In the genomic region with DNA sequence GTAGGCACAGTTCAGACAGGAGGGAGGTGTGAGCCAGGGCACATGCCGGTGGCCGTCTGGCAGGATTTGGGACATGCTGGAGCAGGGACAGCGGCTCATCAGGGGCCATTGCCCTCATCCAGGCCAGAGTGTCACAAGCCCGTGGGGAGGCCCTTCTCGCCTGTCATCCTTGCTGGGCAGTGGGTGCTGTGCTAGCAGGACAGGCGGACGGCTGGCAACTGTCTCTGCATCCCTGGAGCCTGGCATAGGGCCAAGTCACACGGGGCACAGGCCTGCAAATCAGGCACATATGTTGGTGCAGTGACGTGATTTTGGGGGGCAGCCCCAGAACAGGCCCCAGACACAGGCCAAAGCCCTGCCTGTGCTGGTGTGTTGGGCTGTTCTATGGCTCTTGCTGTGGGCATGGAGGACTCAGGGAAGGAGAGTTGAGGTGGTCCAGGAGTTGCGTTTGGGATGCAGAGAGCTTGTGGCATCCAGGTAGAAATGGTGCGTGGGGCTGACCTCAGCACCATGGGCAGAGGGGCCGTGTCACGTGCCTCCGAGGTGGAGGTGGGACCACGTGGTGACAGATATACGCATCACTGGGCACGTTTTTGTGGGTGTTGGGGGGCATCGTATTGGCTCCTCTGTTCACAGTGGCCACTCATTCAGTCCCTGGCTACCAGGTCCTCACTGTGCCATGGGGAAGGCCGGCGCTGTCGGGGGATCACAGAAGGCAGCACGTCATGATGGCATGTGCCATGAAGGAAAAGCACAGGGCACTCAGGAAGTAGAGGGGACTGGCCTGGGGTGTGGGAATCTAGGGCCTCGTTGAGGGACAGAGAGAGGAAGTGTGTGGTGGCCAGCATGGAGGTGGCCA, we compare ENCODE assay signal across 21 cellular contexts. TPM values are rescaled to one million over a fixed set of nuclear protein-coding genes. Genes with fewer than 3 reads are reported as not detected.
DNase-seq lines count a peak whose midpoint lies in the region; ATAC-seq and TF ChIP-seq lines count a peak whose summit lies in the region.
"Had no signal": no experiment of that assay in that cellular context is flagged by ENCODE, and none has a peak within 500 bp of the region (broad histone marks: within the 10 kb centered on the region; RNA-seq: fewer than 3 reads in every experiment).

No MANE protein-coding gene starts in this region.

- H3K27ac Mint-ChIP-seq in activated naive CD4-positive, alpha-beta T cell treated with anti-CD3 and anti-CD28 coated beads, Interleukin-2, amount 10 ng/mL, durations not matched to agents 7 days and 5 days = peak overlapping the region; percentile 72
- H3K27ac Mint-ChIP-seq in brain (peak overlapping the region in 4 of 5 experiments; percentile 42 to 85 (median 73)), nephron progenitor cell (peak overlapping the region; percentile 9)
- H3K27ac Mint-ChIP-seq: activated T-helper 2 cell treated with anti-CD3 and anti-CD28 coated beads, Interferon-gamma antibody, Interleukin-2, Interleukin-4, amounts not matched to agents 10 μg/mL and 5 μg/mL and 100 μg/mL, durations not matched to agents 14 hours and 24 hours and 36 hours; nephron; stimulated activated naive CD8-positive, alpha-beta T cell treated with anti-CD3 and anti-CD28 coated beads, Interleukin-15, Interleukin-2, amounts not matched to agents 100 ng/mL and 50 ng/mL, for 24 hours had no signal

- DNase-seq in activated naive CD4-positive, alpha-beta T cell treated with anti-CD3 and anti-CD28 coated beads, Interleukin-2, amount 10 ng/mL, durations not matched to agents 7 days and 5 days = no peak
- no peak for DNase-seq in activated naive CD4-positive, alpha-beta T cell treated with Interleukin-2 at 50 U/mL for 16 hours
- peak; percentile 22 for DNase-seq in GM20000 (ENCODE audit: low spot score)
- no peak for DNase-seq in nephron progenitor cell
- no peak for DNase-seq in NCI-H748 (lab: John Stamatoyannopoulos, UW; ENCODE audit: unreplicated experiment)
- DNase-seq: activated CD4-positive, alpha-beta T cell treated with anti-CD3 and anti-CD28 coated beads, Interleukin-2, amount 50 U/mL, for 1 hour; DMS79 treated with DMSO at 0.1 percent for 48 hours; Karpas-422; NCI-H1694 treated with DMSO at 0.1 percent for 48 hours; NCI-H524 treated with DMSO at 0.1 percent for 48 hours; Peyer's patch; spleen; stimulated activated CD4-positive, alpha-beta T cell treated with anti-CD3 and anti-CD28 coated beads, Interleukin-4, amount 100 ng/mL, for 1 hour had no signal

- H3K36me3 Mint-ChIP-seq in activated naive CD4-positive, alpha-beta T cell treated with anti-CD3 and anti-CD28 coated beads, Interleukin-2, amount 10 ng/mL, durations not matched to agents 7 days and 5 days = peaks cover 41% of the 10 kb centered on the region
- H3K36me3 Mint-ChIP-seq in brain = peaks cover 56% of the 10 kb centered on the region
- H3K36me3 Mint-ChIP-seq in nephron progenitor cell (ENCODE audit: low read depth) = peaks cover 43% of the 10 kb centered on the region

- ATAC-seq in HG02973 (IDR thresholded peaks at IDR 0.05; ENCODE audit: unreplicated experiment) (no peak), GM18909 (IDR thresholded peaks at IDR 0.05; ENCODE audit: poor library complexity, unreplicated experiment) (no peak)
- ATAC-seq: right cardiac atrium had no signal

- no peak for TF ChIP-seq CTCF in GM20000 (IDR thresholded peaks at IDR 0.05; ENCODE audit: extremely low read depth, missing control alignments)
- no peak for TF ChIP-seq CTCF in brain (conservative IDR thresholded peaks at IDR 0.05)
- TF ChIP-seq CTCF in nephron progenitor cell (IDR thresholded peaks at IDR 0.05) = no peak

- CTCF ChIA-PET in activated naive CD4-positive, alpha-beta T cell treated with anti-CD3 and anti-CD28 coated beads, Interleukin-2, amount 10 ng/mL, durations not matched to agents 7 days and 5 days (lab: Charles Lee) = interaction anchor here (1.2 kb wide), 1 partner anchor 8 kb away, joined by 3 read pairs; no protein-coding TSS in a partner anchor

- no peak overlapping the region for H3K4me3 Mint-ChIP-seq in activated naive CD4-positive, alpha-beta T cell treated with anti-CD3 and anti-CD28 coated beads, Interleukin-2, amount 10 ng/mL, durations not matched to agents 7 days and 5 days
- H3K4me3 Mint-ChIP-seq in brain (no peak overlapping the region), nephron progenitor cell (no peak overlapping the region)
- H3K4me3 Mint-ChIP-seq: nephron; stimulated activated naive CD8-positive, alpha-beta T cell treated with anti-CD3 and anti-CD28 coated beads, Interleukin-15, Interleukin-2, amounts not matched to agents 100 ng/mL and 50 ng/mL, for 24 hours had no signal

- no peaks in the 10 kb centered on the region for H3K27me3 Mint-ChIP-seq in activated naive CD4-positive, alpha-beta T cell treated with anti-CD3 and anti-CD28 coated beads, Interleukin-2, amount 10 ng/mL, durations not matched to agents 7 days and 5 days
- H3K27me3 Mint-ChIP-seq in brain = no peaks in the 10 kb centered on the region
- H3K27me3 Mint-ChIP-seq in nephron progenitor cell (ENCODE audit: low read depth, poor library complexity) = no peaks in the 10 kb centered on the region
- H3K27me3 Mint-ChIP-seq: stimulated activated naive CD8-positive, alpha-beta T cell treated with anti-CD3 and anti-CD28 coated beads, Interleukin-15, Interleukin-2, amounts not matched to agents 100 ng/mL and 50 ng/mL, for 24 hours had no signal

- H3K4me1 Mint-ChIP-seq in activated naive CD4-positive, alpha-beta T cell treated with anti-CD3 and anti-CD28 coated beads, Interleukin-2, amount 10 ng/mL, durations not matched to agents 7 days and 5 days = no peaks in the 10 kb centered on the region
- H3K4me1 Mint-ChIP-seq in brain (peaks cover 10% of the 10 kb centered on the region), nephron progenitor cell (peaks cover 23% of the 10 kb centered on the region)

- H3K9me3 Mint-ChIP-seq in activated naive CD4-positive, alpha-beta T cell treated with anti-CD3 and anti-CD28 coated beads, Interleukin-2, amount 10 ng/mL, durations not matched to agents 7 days and 5 days = peaks cover 1% of the 10 kb centered on the region
- peaks cover 0 to 4% (median 0%) of the 10 kb centered on the region in 5 experiments for H3K9me3 Mint-ChIP-seq in brain
- H3K9me3 Mint-ChIP-seq in nephron progenitor cell = no peaks in the 10 kb centered on the region
- H3K9me3 Mint-ChIP-seq: activated T-helper 2 cell treated with anti-CD3 and anti-CD28 coated beads, Interferon-gamma antibody, Interleukin-2, Interleukin-4, amounts not matched to agents 10 μg/mL and 5 μg/mL and 100 μg/mL, durations not matched to agents 14 hours and 24 hours and 36 hours; nephron; stimulated activated naive CD8-positive, alpha-beta T cell treated with anti-CD3 and anti-CD28 coated beads, Interleukin-15, Interleukin-2, amounts not matched to agents 100 ng/mL and 50 ng/mL, for 24 hours had no signal

RNA-seq across cellular contexts. Expression of a gene that starts 14.6 kb away (rescaled TPM):
- 0.51 TPM for polyA plus RNA-seq in brain (ENCODE audit: insufficient read depth, low read depth, low replicate concordance)
- polyA plus RNA-seq: fibroblast of lung had no signal

RNA-seq across cellular contexts. Expression of a gene that starts 58.4 kb away (rescaled TPM):
- polyA plus RNA-seq in brain (ENCODE audit: insufficient read depth, low read depth, low replicate concordance) = 59.4 TPM

Comparison
In these comparisons a context has a peak if more than half of its experiments do, and no peak if none do; other contexts are left out.
1. H3K27ac Mint-ChIP-seq: peak in every context shown above with its lines; median percentile 73 in brain; 72 in activated naive CD4-positive, alpha-beta T cell treated with anti-CD3 and anti-CD28 coated beads, Interleukin-2, amount 10 ng/mL, durations not matched to agents 7 days and 5 days; 9 in nephron progenitor cell.